In genomic region chr1:181079382-181079781, GRCh38 we compare ENCODE assay signal across 25 cellular contexts. TPM values are rescaled to one million over a fixed set of nuclear protein-coding genes. Genes with fewer than 3 reads are reported as not detected.
DNase-seq lines count a peak whose midpoint lies in the region; ATAC-seq, FAIRE-seq and TF ChIP-seq lines count a peak whose summit lies in the region.
"Had no signal": no experiment of that assay in that cellular context is flagged by ENCODE, and none has a peak within 500 bp of the region (broad histone marks: within the 10 kb centered on the region; RNA-seq: fewer than 3 reads in every experiment).

No MANE protein-coding gene starts in this region.

- peaks cover 65% of the 10 kb centered on the region for H3K4me1 ChIP-seq in SJSA1 (replicated peaks)
- peaks cover 28% of the 10 kb centered on the region for H3K4me1 ChIP-seq in foreskin keratinocyte
- no peaks in the 10 kb centered on the region for H3K4me1 ChIP-seq in aorta (ENCODE audit: control insufficient read depth in 1 of 2, insufficient read depth in 2 of 2, low read length in 2 of 2)
- H3K4me1 ChIP-seq in stomach: peaks cover 0 to 4% (median 2%) of the 10 kb centered on the region in 4 donors
- H3K4me1 ChIP-seq: ascending aorta had no signal

- TF ChIP-seq POLR2A in stomach (IDR thresholded peaks at IDR 0.05): no peak

- no peaks in the 10 kb centered on the region for H3K9me3 ChIP-seq in SJSA1 (replicated peaks)
- no peaks in the 10 kb centered on the region for H3K9me3 ChIP-seq in aorta (ENCODE audit: control insufficient read depth, low read length)
- H3K9me3 ChIP-seq in stomach: no peaks in the 10 kb centered on the region
- H3K9me3 ChIP-seq: ascending aorta, esophagus squamous epithelium, neutrophil had no signal

- H3K4me3 ChIP-seq in SJSA1 (no peak overlapping the region), aorta (ENCODE audit: low read length in 2 of 2) (no peak overlapping the region), stomach (no peak overlapping the region)
- H3K4me3 ChIP-seq: ascending aorta, esophagus squamous epithelium, GM23338, PC-9 had no signal

- H3K27ac ChIP-seq in SJSA1: peak overlapping the region; percentile 98
- H3K27ac ChIP-seq in foreskin keratinocyte: peak overlapping the region; percentile 77
- H3K27ac ChIP-seq in aorta (ENCODE audit: low read depth in 1 of 2, low read length in 2 of 2): no peak overlapping the region
- no peak overlapping the region for H3K27ac ChIP-seq in stomach
- H3K27ac ChIP-seq: ascending aorta, esophagus squamous epithelium, neutrophil, PC-9, VCaP had no signal

- TF ChIP-seq CTCF in foreskin keratinocyte (conservative IDR thresholded peaks at IDR 0.05): no peak
- TF ChIP-seq CTCF in stomach (IDR thresholded peaks at IDR 0.05): no peak

- peak; percentile 37 for FAIRE-seq in GM19239 (lab: Jason Lieb, UNC)

- intact Hi-C loops in aorta (cut with DNase I) (no loop called here), stomach (cut with DNase I; ENCODE audit: low total_unique reads) (no loop called here)

- H3K36me3 ChIP-seq in SJSA1 (no peaks in the 10 kb centered on the region), aorta (ENCODE audit: control insufficient read depth in 1 of 2, insufficient read depth in 2 of 2, low read length in 1 of 2) (no peaks in the 10 kb centered on the region), stomach (no peaks in the 10 kb centered on the region)
- H3K36me3 ChIP-seq: ascending aorta, esophagus squamous epithelium, neutrophil had no signal

- WGBS in aorta, 2 donors: 66 to 71% methylated on average over 2 of the region's 2 CpGs
- WGBS in stomach, 5 donors: 45 to 62% (median 48%) methylated on average over 2 of the region's 2 CpGs

- no peaks in the 10 kb centered on the region for H3K27me3 ChIP-seq in SJSA1 (replicated peaks)
- H3K27me3 ChIP-seq in foreskin keratinocyte: no peaks in the 10 kb centered on the region
- no peaks in the 10 kb centered on the region for H3K27me3 ChIP-seq in aorta (ENCODE audit: control insufficient read depth in 1 of 2, insufficient read depth in 2 of 2, low read length in 1 of 2)
- no peaks in the 10 kb centered on the region for H3K27me3 ChIP-seq in stomach
- H3K27me3 ChIP-seq: ascending aorta, neutrophil had no signal

- DNase-seq in ELR (ENCODE audit: low read depth) (peak; percentile 68), GM19239 (ENCODE audit: insufficient read length, low spot score) (no peak), SJSA1 (ENCODE audit: low read depth in 1 of 2, low spot score in 2 of 2) (peak in 1 of 2 experiments; percentile 54), foreskin keratinocyte (no peak), aorta (no peak), germinal center (ENCODE audit: low spot score) (no peak), stomach (no peak)
- DNase-seq: activated CD4-positive, alpha-beta T cell treated with anti-CD3 and anti-CD28 coated beads, Interleukin-2, amount 50 U/mL, for 48 hours; activated naive CD4-positive, alpha-beta T cell treated with anti-CD3 and anti-CD28 coated beads, Interleukin-2, amount 50 U/mL, for 16 hours; activated T-cell treated with anti-CD3 and anti-CD28 coated beads, Interleukin-2, amount 50 U/mL, for 1 hour; COR-L47; effector memory CD8-positive, alpha-beta T cell; esophagus squamous epithelium; KG1; NCI-H187; NCI-H345; PC-9; SIG-M5; stimulated activated CD4-positive, alpha-beta T cell treated with anti-CD3 and anti-CD28 coated beads, Interleukin-12 subunit alpha, Interleukin-12 subunit beta, amount 100 ng/mL, for 4 hours; substantia nigra had no signal

- ATAC-seq in foreskin keratinocyte (no peak), aorta (ENCODE audit: low FRiP score) (no peak), HG02763 (IDR thresholded peaks at IDR 0.05; ENCODE audit: unreplicated experiment) (no peak)
- ATAC-seq: effector memory CD8-positive, alpha-beta T cell; GM23338 had no signal

- TF ChIP-seq EP300 in stomach (IDR thresholded peaks at IDR 0.05): no peak

RNA-seq across cellular contexts. Expression of gene IER5, which starts 9.1 kb away (rescaled TPM):
- 67.6 and 76.5 TPM in 2 replicates for total RNA-seq in SJSA1 (2014; rRNA removed; shearing (Covaris generic))
- total RNA-seq in foreskin keratinocyte (39.4 and 46.5 TPM in 2 replicates), aorta (10 to 100 TPM; 11.4 to 42.2 TPM), stomach (10 to 100 TPM in 3 of 5 donors, 1 to 10 TPM in 2; 1.2 to 33.3 (median 13.6) TPM)
- polyA plus RNA-seq in foreskin keratinocyte (36.5 and 39.7 TPM in 2 replicates), aorta (10 to 100 TPM in 1 of 2 donors, 1 to 10 TPM in 1; 7.4 to 11.5 TPM), stomach (10 to 100 TPM in 1 of 3 donors, 1 to 10 TPM in 2; 4.3 to 10.4 (median 6.4) TPM)

RNA-seq across cellular contexts. Expression of gene MR1, which starts 45.6 kb away (rescaled TPM):
- total RNA-seq in SJSA1 (2014; rRNA removed; shearing (Covaris generic)): 17.4 and 18.6 TPM in 2 replicates
- total RNA-seq in foreskin keratinocyte (14.9 and 18.9 TPM in 2 replicates), aorta (10 to 100 TPM; 22.0 to 23.9 TPM), stomach (10 to 100 TPM in 4 of 5 donors, 1 to 10 TPM in 1; 3.5 to 40.8 (median 11.2) TPM)
- polyA plus RNA-seq in foreskin keratinocyte (9.5 and 9.7 TPM in 2 replicates), aorta (10 to 100 TPM in 1 of 2 donors, 1 to 10 TPM in 1; 3.8 to 14.8 TPM), stomach (1 to 10 TPM; 1.1 to 4.5 (median 2.4) TPM)
- total RNA-seq: GM23338 had no signal

RNA-seq across cellular contexts. Expression of gene STX6, which starts 56.7 kb away (rescaled TPM):
- total RNA-seq in SJSA1 (2014; rRNA removed; shearing (Covaris generic)): 20.9 and 25.8 TPM in 2 replicates
- 31.6 and 34.8 TPM in 2 replicates for total RNA-seq in foreskin keratinocyte
- 12.9 and 16.3 TPM in 2 replicates for polyA plus RNA-seq in foreskin keratinocyte
- total RNA-seq in aorta: 10 to 100 TPM; 19.6 to 21.4 TPM
- 10 to 100 TPM in 1 of 2 donors, 1 to 10 TPM in 1; 6.8 to 11.0 TPM for polyA plus RNA-seq in aorta
- total RNA-seq in stomach: 10 to 100 TPM in 2 of 5 donors, 1 to 10 TPM in 3; 1.2 to 38.6 (median 10.0) TPM
- 1 to 10 TPM; 5.8 to 7.0 (median 6.6) TPM for polyA plus RNA-seq in stomach

Comparison
In these comparisons a context has a peak if more than half of its experiments do, and no peak if none do; other contexts are left out.
1. H3K27ac ChIP-seq: peak in SJSA1 (single experiment) and foreskin keratinocyte (single experiment); none in aorta (0 of 2) and stomach (0 of 5).